1 cellular context compared by ENCODE assay signal in the genomic region with DNA sequence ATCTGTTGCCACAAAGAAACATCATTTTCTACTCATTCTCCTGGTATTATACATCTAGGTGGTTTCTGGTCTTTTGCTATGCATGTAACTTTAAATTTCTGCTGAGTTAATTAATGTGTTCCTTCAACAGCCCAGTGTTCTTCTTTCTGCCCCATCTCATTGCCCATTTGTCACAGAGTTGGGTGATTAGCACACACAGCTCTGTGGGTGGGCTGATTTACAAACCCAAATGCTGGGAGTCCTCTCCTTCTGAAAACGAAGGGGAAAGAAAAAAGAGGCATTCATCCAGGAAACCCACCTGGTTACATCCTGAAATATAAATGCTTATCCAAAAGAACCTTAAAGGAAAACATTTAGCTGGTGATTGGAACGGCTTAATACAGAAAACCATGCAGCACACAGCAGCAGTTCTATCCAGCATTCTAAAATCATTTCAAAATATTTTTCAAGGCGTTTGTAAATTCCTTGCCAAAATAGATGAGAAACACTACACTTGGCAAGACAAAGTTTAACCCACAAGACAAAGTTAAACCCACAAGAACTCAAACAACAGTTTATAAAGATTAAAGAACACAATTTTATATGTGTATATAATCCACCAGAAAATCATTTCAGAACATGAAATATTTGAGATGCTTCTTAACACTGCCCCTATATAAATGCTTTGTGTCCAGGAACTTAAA.
TF ChIP-seq lines count a peak whose summit lies in the region.

No MANE protein-coding gene starts in this region.

TF ChIP-seq in SK-N-SH, 30 proteins besides CTCF, POLR2A, EP300 and RAD21 (continued from another document):
- TF ChIP-seq, protein P1, sequence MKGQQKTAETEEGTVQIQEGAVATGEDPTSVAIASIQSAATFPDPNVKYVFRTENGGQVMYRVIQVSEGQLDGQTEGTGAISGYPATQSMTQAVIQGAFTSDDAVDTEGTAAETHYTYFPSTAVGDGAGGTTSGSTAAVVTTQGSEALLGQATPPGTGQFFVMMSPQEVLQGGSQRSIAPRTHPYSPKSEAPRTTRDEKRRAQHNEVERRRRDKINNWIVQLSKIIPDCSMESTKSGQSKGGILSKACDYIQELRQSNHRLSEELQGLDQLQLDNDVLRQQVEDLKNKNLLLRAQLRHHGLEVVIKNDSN (IDR thresholded peaks at IDR 0.05; ENCODE audit: borderline replicate concordance, low read depth) = no peak
- TF ChIP-seq NRF1 (IDR thresholded peaks at IDR 0.05; ENCODE audit: low read depth, low read length) (no peak), FOXJ3 (CRISPR knock-in tag; IDR thresholded peaks at IDR 0.05) (no peak), SIN3A (IDR thresholded peaks at IDR 0.05; ENCODE audit: borderline replicate concordance, low read depth, low read length) (no peak), RCOR1 (IDR thresholded peaks at IDR 0.05; ENCODE audit: low read length) (no peak), POLR2AphosphoS5 (IDR thresholded peaks at IDR 0.05; ENCODE audit: low read depth, low read length) (no peak), GATA2 (CRISPR knock-in tag; IDR thresholded peaks at IDR 0.05) (no peak), JUND (IDR thresholded peaks at IDR 0.05) (no peak), FOXM1 (IDR thresholded peaks at IDR 0.05; ENCODE audit: low read depth) (no peak)
- TF ChIP-seq, protein P2, sequence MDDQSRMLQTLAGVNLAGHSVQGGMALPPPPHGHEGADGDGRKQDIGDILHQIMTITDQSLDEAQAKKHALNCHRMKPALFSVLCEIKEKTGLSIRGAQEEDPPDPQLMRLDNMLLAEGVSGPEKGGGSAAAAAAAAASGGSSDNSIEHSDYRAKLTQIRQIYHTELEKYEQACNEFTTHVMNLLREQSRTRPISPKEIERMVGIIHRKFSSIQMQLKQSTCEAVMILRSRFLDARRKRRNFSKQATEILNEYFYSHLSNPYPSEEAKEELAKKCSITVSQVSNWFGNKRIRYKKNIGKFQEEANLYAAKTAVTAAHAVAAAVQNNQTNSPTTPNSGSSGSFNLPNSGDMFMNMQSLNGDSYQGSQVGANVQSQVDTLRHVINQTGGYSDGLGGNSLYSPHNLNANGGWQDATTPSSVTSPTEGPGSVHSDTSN (IDR thresholded peaks at IDR 0.05) = no peak
